In the genomic region with DNA sequence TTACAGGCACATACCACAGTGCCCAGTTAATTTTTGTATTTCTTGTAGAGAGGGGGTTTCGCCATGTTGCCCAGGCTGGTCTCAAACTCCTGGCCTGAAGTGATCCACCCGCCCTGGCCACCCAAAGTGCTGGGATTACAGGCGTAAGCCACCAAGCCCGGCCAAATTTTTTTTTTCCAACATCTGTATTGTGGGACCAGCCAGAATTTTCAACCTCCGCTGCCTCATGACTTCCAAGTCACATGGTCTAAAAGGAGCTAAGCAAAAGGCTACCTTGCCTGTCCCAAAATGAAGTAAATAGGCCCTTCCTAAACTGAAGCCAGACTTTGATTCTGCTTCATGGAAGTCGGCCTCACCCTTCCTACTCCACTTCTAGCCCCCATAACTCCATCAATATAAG, we compare ENCODE assay signal across 18 cellular contexts. TPM values are rescaled to one million over a fixed set of nuclear protein-coding genes. Genes with fewer than 3 reads are reported as not detected.
DNase-seq lines count a peak whose midpoint lies in the region; TF ChIP-seq lines count a peak whose summit lies in the region.
"Had no signal": no experiment of that assay in that cellular context is flagged by ENCODE, and none has a peak within 500 bp of the region (broad histone marks: within the 10 kb centered on the region; RNA-seq: fewer than 3 reads in every experiment).

No MANE protein-coding gene starts in this region.

- BruUV-seq in mammary epithelial cell (replicated peaks; lab: Mats Ljungman, UMichigan), result no TSS peak

- H3K79me2 ChIP-seq in mammary epithelial cell (ENCODE audit: insufficient read depth, low read length), result peaks cover 3% of the 10 kb centered on the region

- no peak overlapping the region for H3K4me2 ChIP-seq in mammary epithelial cell (ENCODE audit: insufficient read depth, low read depth, low read length)
- H3K4me2 ChIP-seq: KMS-11 had no signal

- H4K20me1 ChIP-seq in mammary epithelial cell (ENCODE audit: insufficient read depth, low read length), result no peaks in the 10 kb centered on the region

- no peaks in the 10 kb centered on the region for H3K27me3 ChIP-seq in breast epithelium
- no peaks in the 10 kb centered on the region for H3K27me3 ChIP-seq in mammary epithelial cell (ENCODE audit: insufficient read depth, low read length)
- no peaks in the 10 kb centered on the region for H3K27me3 ChIP-seq in adipocyte (replicated peaks; ENCODE audit: control insufficient read depth, insufficient read depth, low read length)
- no peaks in the 10 kb centered on the region for H3K27me3 ChIP-seq in muscle layer of duodenum (ENCODE audit: low read depth, low read length)
- no peaks in the 10 kb centered on the region for H3K27me3 ChIP-seq in stomach

- in situ Hi-C loops in mammary epithelial cell (cut with MboI; ENCODE audit: low sequenced_read_pairs in 2 of 2), result no loop called here

- TF ChIP-seq POLR2A in breast epithelium (IDR thresholded peaks at IDR 0.05), result no peak
- TF ChIP-seq POLR2A in stomach (IDR thresholded peaks at IDR 0.05), result no peak

- H3K4me1 ChIP-seq in breast epithelium (peaks cover 0 to 8% of the 10 kb centered on the region in 2 donors), mammary epithelial cell (ENCODE audit: insufficient read depth, low read length) (peaks cover 24% of the 10 kb centered on the region), adipocyte (ENCODE audit: control insufficient read depth, insufficient read depth, low read length) (peaks cover 29% of the 10 kb centered on the region), muscle layer of duodenum (ENCODE audit: control insufficient read depth in 1 of 2, insufficient read depth in 2 of 2, low read length in 2 of 2) (peaks cover 11 to 42% of the 10 kb centered on the region in 2 donors), stomach (peaks cover 20 to 48% (median 22%) of the 10 kb centered on the region in 4 donors)

- no peaks in the 10 kb centered on the region for H3K9me3 ChIP-seq in breast epithelium
- no peaks in the 10 kb centered on the region for H3K9me3 ChIP-seq in mammary epithelial cell (replicated peaks; ENCODE audit: insufficient read depth, low read length)
- no peaks in the 10 kb centered on the region for H3K9me3 ChIP-seq in adipocyte (ENCODE audit: control insufficient read depth, low read length)
- no peaks in the 10 kb centered on the region for H3K9me3 ChIP-seq in muscle layer of duodenum (ENCODE audit: control insufficient read depth in 1 of 2, low read length in 2 of 2)
- H3K9me3 ChIP-seq in stomach, result no peaks in the 10 kb centered on the region

- peak overlapping the region; percentile 73 to 89 for H3K27ac ChIP-seq in breast epithelium
- H3K27ac ChIP-seq in mammary epithelial cell (ENCODE audit: insufficient read depth, low read depth, low read length), result no peak overlapping the region
- H3K27ac ChIP-seq in muscle layer of duodenum (ENCODE audit: low read length), result peak overlapping the region; percentile 39
- H3K27ac ChIP-seq in stomach, result peak overlapping the region in 4 of 5 donors; percentile 8 to 54 (median 22)
- H3K27ac ChIP-seq: KMS-11 had no signal

- TF ChIP-seq CTCF in breast epithelium (IDR thresholded peaks at IDR 0.05) (no peak), mammary epithelial cell (conservative IDR thresholded peaks at IDR 0.05 in 1 of 2, IDR thresholded peaks at IDR 0.05 in 1 of 2; ENCODE audit: extremely low read depth in 1 of 2, insufficient read depth in 1 of 2, low read depth in 1 of 2, low read length in 2 of 2) (no peak), stomach (IDR thresholded peaks at IDR 0.05) (no peak)

- no peak for TF ChIP-seq EP300 in stomach (IDR thresholded peaks at IDR 0.05)

- WGBS in mammary epithelial cell (ENCODE audit: low coverage, missing lambda C conversion rate), result 86% methylated on average over 6 of the region's 6 CpGs
- WGBS in stomach, 5 donors, result 67 to 89% (median 84%) methylated on average over 6 of the region's 6 CpGs

- intact Hi-C loops in breast epithelium (cut with DNase I; ENCODE audit: low total_unique reads) (no loop called here), mammary epithelial cell (cut with micrococcal nuclease) (no loop called here), stomach (cut with DNase I; ENCODE audit: low total_unique reads) (loop anchor here (10.0 kb wide), 2 partner anchors 67 to 93 kb away; partner anchors contain the start of gene CHRNE)

- no peak overlapping the region for H2AFZ ChIP-seq in mammary epithelial cell (ENCODE audit: low read depth, low read length)

- dilution Hi-C loops in mammary epithelial cell (cut with HindIII; ENCODE audit: low sequenced_read_pairs), result loop anchor here (5.0 kb wide), 1 partner anchor 35 kb away; no protein-coding TSS in a partner anchor

- H3K9ac ChIP-seq in mammary epithelial cell (ENCODE audit: insufficient read depth, low read length) (no peak overlapping the region), adipocyte (ENCODE audit: low read length) (peak overlapping the region; percentile 59)
- H3K9ac ChIP-seq: KMS-11 had no signal

- CTCF ChIA-PET in mammary epithelial cell (lab: Charles Lee; ENCODE audit: low non-redundant PET), result no interaction called here

- H3K4me3 ChIP-seq in breast epithelium (no peak overlapping the region), mammary epithelial cell (replicated peaks in 1 of 3; ENCODE audit: insufficient read depth in 1 of 3, low read depth in 2 of 3, low read length in 3 of 3) (no peak overlapping the region), adipocyte (ENCODE audit: low read length) (no peak overlapping the region), muscle layer of duodenum (ENCODE audit: low read depth in 1 of 2, low read length in 2 of 2) (no peak overlapping the region), stomach (no peak overlapping the region)
- H3K4me3 ChIP-seq: GM12878 had no signal

- no peaks in the 10 kb centered on the region for H3K36me3 ChIP-seq in breast epithelium
- peaks cover 4% of the 10 kb centered on the region for H3K36me3 ChIP-seq in mammary epithelial cell (ENCODE audit: insufficient read depth, low read length)
- H3K36me3 ChIP-seq in adipocyte (ENCODE audit: control insufficient read depth, insufficient read depth, low read length, severe bottlenecking), result peaks cover 41% of the 10 kb centered on the region
- H3K36me3 ChIP-seq in muscle layer of duodenum (ENCODE audit: control insufficient read depth in 1 of 2, insufficient read depth in 2 of 2, low read length in 2 of 2), result peaks cover 38 to 45% of the 10 kb centered on the region in 2 donors
- peaks cover 36 to 80% (median 76%) of the 10 kb centered on the region in 4 donors for H3K36me3 ChIP-seq in stomach

- no peak for DNase-seq in breast epithelium (ENCODE audit: low spot score in 2 of 2)
- DNase-seq in mammary epithelial cell, result no peak
- no peak for DNase-seq in adipocyte (ENCODE audit: low read depth)
- no peak for DNase-seq in stomach
- no peak for DNase-seq in MV-4-11 (lab: John Stamatoyannopoulos, UW)
- no peak for DNase-seq in foreskin melanocyte
- DNase-seq: ACHN; Calu3; CD4-positive, alpha-beta T cell; DMS79; H9; NCI-H1105; NCI-H187; NCI-H82 had no signal

RNA-seq across cellular contexts. Expression of gene SPAG7, which starts 4.2 kb away (rescaled TPM):
- total RNA-seq in breast epithelium, result 10 to 100 TPM; 42.6 to 57.8 (median 55.2) TPM
- 10 to 100 TPM; 20.7 to 66.5 TPM for total RNA-seq in mammary epithelial cell
- polyA plus RNA-seq in mammary epithelial cell, result 56.9 TPM
- polyA minus RNA-seq in mammary epithelial cell, result 51.5 TPM
- total RNA-seq in stomach, result 100 to 1,000 TPM in 1 of 5 donors, 10 to 100 TPM in 4; 17.5 to 133 (median 51.8) TPM
- 10 to 100 TPM; 76.4 to 85.8 (median 78.5) TPM for polyA plus RNA-seq in stomach

RNA-seq across cellular contexts. Expression of gene CAMTA2, which starts 15.6 kb away (rescaled TPM):
- total RNA-seq in breast epithelium (10 to 100 TPM; 11.0 to 17.7 (median 13.5) TPM), mammary epithelial cell (10 to 100 TPM; 15.0 to 69.1 TPM), stomach (100 to 1,000 TPM in 2 of 5 donors, 10 to 100 TPM in 2, 1 to 10 TPM in 1; 8.1 to 202 (median 82.1) TPM)
- polyA plus RNA-seq in mammary epithelial cell (18.7 TPM), stomach (10 to 100 TPM; 28.0 to 52.7 (median 41.4) TPM)
- 37.5 TPM for polyA minus RNA-seq in mammary epithelial cell

RNA-seq across cellular contexts. Expression of gene ENO3, which starts 20.9 kb away (rescaled TPM):
- total RNA-seq in breast epithelium (1 to 10 TPM; 1.6 to 4.6 (median 3.1) TPM), mammary epithelial cell (1 to 10 TPM; 1.8 to 7.8 TPM), stomach (10 to 100 TPM in 1 of 5 donors, 1 to 10 TPM in 3, not detected in 1; 1.8 to 12.1 (median 5.8) TPM)
- polyA plus RNA-seq in mammary epithelial cell (2.7 TPM), stomach (10 to 100 TPM in 1 of 3 donors, 1 to 10 TPM in 2; 6.6 to 11.3 (median 10.0) TPM)
- not detected for polyA minus RNA-seq in mammary epithelial cell

RNA-seq across cellular contexts. Expression of gene PFN1, which starts 23.5 kb away (rescaled TPM):
- 100 to 1,000 TPM; 290 to 487 (median 379) TPM for total RNA-seq in breast epithelium
- 1,000 to 10,000 TPM in 1 of 2 donors, 100 to 1,000 TPM in 1; 442 to 1,314 TPM for total RNA-seq in mammary epithelial cell
- 1,540 TPM for polyA plus RNA-seq in mammary epithelial cell
- 1,004 TPM for polyA minus RNA-seq in mammary epithelial cell
- 100 to 1,000 TPM; 218 to 690 (median 514) TPM for total RNA-seq in stomach
- polyA plus RNA-seq in stomach, result 100 to 1,000 TPM; 587 to 789 (median 610) TPM

RNA-seq across cellular contexts. Expression of gene INCA1, which starts 25.5 kb away (rescaled TPM):
- total RNA-seq in breast epithelium (1 to 10 TPM in 2 of 3 donors, under 1 TPM in 1; 0.66 to 2.9 (median 1.9) TPM), mammary epithelial cell (under 1 TPM; 0.33 to 0.42 TPM), stomach (1 to 10 TPM in 2 of 5 donors, not detected in 3; 1.3 to 6.1 TPM)
- polyA plus RNA-seq in mammary epithelial cell (0.27 TPM), stomach (1 to 10 TPM; 1.4 to 2.7 (median 1.6) TPM)
- polyA minus RNA-seq in mammary epithelial cell, result 0.52 TPM
- total RNA-seq: NCI-H460 had no signal
